8 cellular contexts compared by ENCODE assay signal in genomic region chr1:153494976-153495535, GRCh38. TPM values are rescaled to one million over a fixed set of nuclear protein-coding genes. Genes with fewer than 3 reads are reported as not detected.
DNase-seq lines count a peak whose midpoint lies in the region; ATAC-seq and TF ChIP-seq lines count a peak whose summit lies in the region.

No MANE protein-coding gene starts in this region.

- peak; percentile 98 for TF ChIP-seq CTCF in MM.1S (IDR thresholded peaks at IDR 0.05; ENCODE audit: low read length)
- TF ChIP-seq CTCF in RWPE2 (IDR thresholded peaks at IDR 0.05; ENCODE audit: poor library complexity, severe bottlenecking) = peak; percentile 95
- TF ChIP-seq CTCF in foreskin fibroblast (IDR thresholded peaks at IDR 0.05; ENCODE audit: low read depth, low read length) = peak; percentile 97
- TF ChIP-seq CTCF in osteocyte (IDR thresholded peaks at IDR 0.05) = peak; percentile 91
- peak; percentile 72 to 92 (median 91) for TF ChIP-seq CTCF in tibial nerve (IDR thresholded peaks at IDR 0.05)

- H3K4me3 Mint-ChIP-seq in osteocyte (ENCODE audit: unreplicated experiment) = no peak overlapping the region

- 0 out of 3 replicates have a peak, but pooled peaks have one; percentile 13 for ATAC-seq in RWPE2 (ENCODE audit: low read depth)
- no peak for ATAC-seq in GM21526 (IDR thresholded peaks at IDR 0.05; ENCODE audit: low FRiP score, unreplicated experiment)

- no peak overlapping the region for H3K27ac Mint-ChIP-seq in osteocyte (ENCODE audit: unreplicated experiment)

- H3K9me2 ChIP-seq in MM.1S (replicated peaks; ENCODE audit: insufficient read depth, low read length) = no peaks in the 10 kb centered on the region

- 31 to 37% methylated on average over 6 of the region's 6 CpGs for WGBS in tibial nerve, 2 donors

- H3K9me3 Mint-ChIP-seq in osteocyte (ENCODE audit: unreplicated experiment) = no peaks in the 10 kb centered on the region

- no peaks in the 10 kb centered on the region for H3F3A ChIP-seq in MM.1S (ENCODE audit: insufficient read depth, low read length)

- no peak overlapping the region for H3K4me3 ChIP-seq in MM.1S (ENCODE audit: low read length)
- no peak overlapping the region for H3K4me3 ChIP-seq in RWPE2 (ENCODE audit: severe bottlenecking)
- no peak overlapping the region for H3K4me3 ChIP-seq in foreskin fibroblast (ENCODE audit: low read depth in 1 of 2, low read length in 2 of 2)
- no peak overlapping the region for H3K4me3 ChIP-seq in tibial nerve

- no peaks in the 10 kb centered on the region for H4K20me1 ChIP-seq in MM.1S (ENCODE audit: insufficient read depth, low read length)

- no peak overlapping the region for H3K9ac ChIP-seq in MM.1S (ENCODE audit: low read length)

- H3K4me1 Mint-ChIP-seq in osteocyte (ENCODE audit: unreplicated experiment) = no peaks in the 10 kb centered on the region

- H3K4me1 ChIP-seq in MM.1S (ENCODE audit: low read length) (no peaks in the 10 kb centered on the region), RWPE2 (ENCODE audit: insufficient read depth, poor library complexity, severe bottlenecking) (peaks cover 25% of the 10 kb centered on the region), tibial nerve (peaks cover 0 to 35% (median 11%) of the 10 kb centered on the region in 4 donors)

- H3K36me3 ChIP-seq in MM.1S (replicated peaks; ENCODE audit: insufficient read depth, low read length) = no peaks in the 10 kb centered on the region
- no peaks in the 10 kb centered on the region for H3K36me3 ChIP-seq in RWPE2 (ENCODE audit: low read depth)
- H3K36me3 ChIP-seq in tibial nerve = no peaks in the 10 kb centered on the region

- no peaks in the 10 kb centered on the region for H3K79me2 ChIP-seq in MM.1S (ENCODE audit: low read length)

- no peak overlapping the region for H2AFZ ChIP-seq in MM.1S (ENCODE audit: low read length)

- H3K4me2 ChIP-seq in MM.1S (ENCODE audit: low read depth, low read length) = no peak overlapping the region

- H3K27me3 ChIP-seq in MM.1S (replicated peaks; ENCODE audit: insufficient read depth, low read length) (no peaks in the 10 kb centered on the region), RWPE2 (ENCODE audit: insufficient read depth, poor library complexity, severe bottlenecking) (no peaks in the 10 kb centered on the region), tibial nerve (no peaks in the 10 kb centered on the region)

- no peaks in the 10 kb centered on the region for H3K9me3 ChIP-seq in MM.1S (replicated peaks; ENCODE audit: insufficient read depth, low read length)
- no peaks in the 10 kb centered on the region for H3K9me3 ChIP-seq in RWPE2 (ENCODE audit: severe bottlenecking)
- no peaks in the 10 kb centered on the region for H3K9me3 ChIP-seq in tibial nerve

- no peaks in the 10 kb centered on the region for H3K36me3 Mint-ChIP-seq in osteocyte (ENCODE audit: unreplicated experiment)

- H3K27ac ChIP-seq in MM.1S (ENCODE audit: low read length) (no peak overlapping the region), RWPE2 (ENCODE audit: poor library complexity, severe bottlenecking) (no peak overlapping the region), tibial nerve (no peak overlapping the region)

- peaks cover 64% of the 10 kb centered on the region for H3K27me3 Mint-ChIP-seq in osteocyte (ENCODE audit: unreplicated experiment)

- no peak for TF ChIP-seq EP300 in tibial nerve (IDR thresholded peaks at IDR 0.05)

- peak; percentile 44 for DNase-seq in DMS 273 treated with DMSO at 0.1 percent for 48 hours (lab: John Stamatoyannopoulos, UW)
- DNase-seq in MM.1S = peak; percentile 67
- no peak for DNase-seq in RWPE2 (ENCODE audit: low spot score)
- peak; percentile 57 for DNase-seq in activated T-helper 1 cell treated with anti-CD3 and anti-CD28 coated beads, Interleukin-2, amount 50 U/mL, for 16 hours (ENCODE audit: low read depth in 1 of 2, low spot score in 1 of 2)
- DNase-seq in foreskin fibroblast = peak in 1 of 2 donors; percentile 73
- peak; percentile 93 for DNase-seq in osteocyte (ENCODE audit: extremely low spot score, unreplicated experiment)
- peak; percentile 74 to 80 for DNase-seq in tibial nerve (ENCODE audit: low spot score in 2 of 2)

- no peak for TF ChIP-seq POLR2A in tibial nerve (IDR thresholded peaks at IDR 0.05)

RNA-seq across cellular contexts. Expression of gene S100A7, which starts 34.6 kb away (rescaled TPM):
- total RNA-seq in osteocyte (not detected in 2 replicates), tibial nerve (10 to 100 TPM in 1 of 4 donors, not detected in 3; 22.9 TPM)

RNA-seq across cellular contexts. Expression of gene S100A6, which starts 40.7 kb away (rescaled TPM):
- total RNA-seq in osteocyte (0.99 and 1.1 TPM in 2 replicates), tibial nerve (1,000 to 10,000 TPM in 2 of 4 donors, 100 to 1,000 TPM in 2; 651 to 1,173 (median 946) TPM)

RNA-seq across cellular contexts. Expression of gene S100A5, which starts 45.7 kb away (rescaled TPM):
- 1.0 TPM in 1 of 2 replicates, not detected in the other for total RNA-seq in osteocyte
- not detected for total RNA-seq in tibial nerve

RNA-seq across cellular contexts. Expression of gene S100A4, which starts 50.5 kb away (rescaled TPM):
- 337 and 353 TPM in 2 replicates for total RNA-seq in osteocyte
- 100 to 1,000 TPM; 398 to 439 (median 420) TPM for total RNA-seq in tibial nerve

RNA-seq across cellular contexts. Expression of gene S100A3, which starts 54.0 kb away (rescaled TPM):
- total RNA-seq in osteocyte (5.7 and 7.5 TPM in 2 replicates), tibial nerve (1 to 10 TPM in 2 of 4 donors, not detected in 2; 1.1 to 2.7 TPM)

Comparison
In these comparisons a context has a peak if more than half of its experiments do, and no peak if none do; other contexts are left out.
1. RNA of gene S100A6, which starts 40.7 kb away (total RNA-seq): 651 to 1,173 TPM in tibial nerve; 0.99 to 1.1 TPM in osteocyte; every median in the first group is over 100 times any median in the second.
2. Peak in every context shown above with its lines, with median percentiles within 50 percentile points of each other: CTCF ChIP-seq.